In genomic region chr11:95695181-95695580, GRCh38 we compare ENCODE assay signal across 14 cellular contexts.
DNase-seq lines count a peak whose midpoint lies in the region; ATAC-seq lines count a peak whose summit lies in the region.
"Had no signal": no experiment of that assay in that cellular context is flagged by ENCODE, and none has a peak within 500 bp of the region (broad histone marks: within the 10 kb centered on the region; RNA-seq: fewer than 3 reads in every experiment).

No MANE protein-coding gene starts in this region.

- intact Hi-C loops in activated CD4-positive, alpha-beta T cell treated with anti-CD3 and anti-CD28 coated beads, Interleukin-2, amount 10 ng/mL, durations not matched to agents 24 days and 14 days (cut with micrococcal nuclease), result no loop called here
- intact Hi-C loops in activated naive CD4-positive, alpha-beta T cell treated with anti-CD3 and anti-CD28 coated beads for 36 hours (cut with micrococcal nuclease), result no loop called here

- H3K4me3 Mint-ChIP-seq in activated CD4-positive, alpha-beta T cell treated with anti-CD3 and anti-CD28 coated beads, Interleukin-2, amount 10 ng/mL, durations not matched to agents 24 days and 14 days, result no peak overlapping the region
- H3K4me3 Mint-ChIP-seq in activated naive CD4-positive, alpha-beta T cell treated with anti-CD3 and anti-CD28 coated beads, Interleukin-2, amount 10 ng/mL, durations not matched to agents 7 days and 5 days, result no peak overlapping the region
- H3K4me3 Mint-ChIP-seq in activated naive CD4-positive, alpha-beta T cell treated with anti-CD3 and anti-CD28 coated beads for 36 hours, result no peak overlapping the region
- H3K4me3 Mint-ChIP-seq in memory B cell, result no peak overlapping the region
- H3K4me3 Mint-ChIP-seq: B cell; CD4-positive, alpha-beta T cell; CD8-positive, alpha-beta memory T cell; HFFc6 had no signal

- peaks cover 29% of the 10 kb centered on the region for H3K36me3 Mint-ChIP-seq in activated CD4-positive, alpha-beta T cell treated with anti-CD3 and anti-CD28 coated beads, Interleukin-2, amount 10 ng/mL, durations not matched to agents 24 days and 14 days (ENCODE audit: low read depth)
- peaks cover 41% of the 10 kb centered on the region for H3K36me3 Mint-ChIP-seq in activated naive CD4-positive, alpha-beta T cell treated with anti-CD3 and anti-CD28 coated beads, Interleukin-2, amount 10 ng/mL, durations not matched to agents 7 days and 5 days
- H3K36me3 Mint-ChIP-seq in activated naive CD4-positive, alpha-beta T cell treated with anti-CD3 and anti-CD28 coated beads for 36 hours (ENCODE audit: low read depth), result peaks cover 4% of the 10 kb centered on the region
- peaks cover 1% of the 10 kb centered on the region for H3K36me3 Mint-ChIP-seq in memory B cell

- DNase-seq in activated CD4-positive, alpha-beta T cell treated with anti-CD3 and anti-CD28 coated beads, Interleukin-2, amount 10 ng/mL, durations not matched to agents 24 days and 14 days, result peak; percentile 73
- DNase-seq in activated CD4-positive, alpha-beta T cell treated with anti-CD3 and anti-CD28 coated beads for 1 hour, result no peak
- DNase-seq in activated naive CD4-positive, alpha-beta T cell treated with anti-CD3 and anti-CD28 coated beads, Interleukin-2, amount 10 ng/mL, durations not matched to agents 7 days and 5 days, result peak; percentile 34
- no peak for DNase-seq in activated naive CD4-positive, alpha-beta T cell treated with anti-CD3 and anti-CD28 coated beads for 36 hours
- DNase-seq in memory B cell (ENCODE audit: low spot score in 2 of 2) (no peak), dermis blood vessel endothelial cell (no peak), DMS53 (lab: John Stamatoyannopoulos, UW) (no peak)
- DNase-seq: CD4-positive, alpha-beta T cell; CD8-positive, alpha-beta memory T cell; DMS 273 treated with DMSO at 0.1 percent for 48 hours; DMS79 treated with DMSO at 0.1 percent for 48 hours; GOT3; HFFc6 had no signal

- H3K27me3 Mint-ChIP-seq in activated CD4-positive, alpha-beta T cell treated with anti-CD3 and anti-CD28 coated beads, Interleukin-2, amount 10 ng/mL, durations not matched to agents 24 days and 14 days, result no peaks in the 10 kb centered on the region
- no peaks in the 10 kb centered on the region for H3K27me3 Mint-ChIP-seq in activated naive CD4-positive, alpha-beta T cell treated with anti-CD3 and anti-CD28 coated beads, Interleukin-2, amount 10 ng/mL, durations not matched to agents 7 days and 5 days
- no peaks in the 10 kb centered on the region for H3K27me3 Mint-ChIP-seq in activated naive CD4-positive, alpha-beta T cell treated with anti-CD3 and anti-CD28 coated beads for 36 hours (ENCODE audit: low read depth)
- H3K27me3 Mint-ChIP-seq in memory B cell, result no peaks in the 10 kb centered on the region
- H3K27me3 Mint-ChIP-seq: B cell; CD4-positive, alpha-beta T cell; CD8-positive, alpha-beta memory T cell had no signal

- H3K4me1 Mint-ChIP-seq in activated CD4-positive, alpha-beta T cell treated with anti-CD3 and anti-CD28 coated beads, Interleukin-2, amount 10 ng/mL, durations not matched to agents 24 days and 14 days, result peaks cover 46% of the 10 kb centered on the region
- H3K4me1 Mint-ChIP-seq in activated naive CD4-positive, alpha-beta T cell treated with anti-CD3 and anti-CD28 coated beads, Interleukin-2, amount 10 ng/mL, durations not matched to agents 7 days and 5 days, result peaks cover 57% of the 10 kb centered on the region
- peaks cover 33% of the 10 kb centered on the region for H3K4me1 Mint-ChIP-seq in activated naive CD4-positive, alpha-beta T cell treated with anti-CD3 and anti-CD28 coated beads for 36 hours (ENCODE audit: low read depth)
- peaks cover 41% of the 10 kb centered on the region for H3K4me1 Mint-ChIP-seq in memory B cell

- CTCF ChIA-PET in activated naive CD4-positive, alpha-beta T cell treated with anti-CD3 and anti-CD28 coated beads, Interleukin-2, amount 10 ng/mL, durations not matched to agents 7 days and 5 days (lab: Charles Lee), result interaction anchor here (1.3 to 3.6 kb wide), 4 partner anchors 8 to 463 kb away, joined by 3 to 16 read pairs (median 8); partner anchors contain the start of gene SESN3
- CTCF ChIA-PET in activated naive CD4-positive, alpha-beta T cell treated with anti-CD3 and anti-CD28 coated beads for 36 hours (lab: Charles Lee), result interaction anchor here (1.0 to 2.4 kb wide), 4 partner anchors 10 to 543 kb away, joined by 3 to 7 read pairs (median 4); no protein-coding TSS in a partner anchor

- no peak overlapping the region for H3K27ac Mint-ChIP-seq in activated CD4-positive, alpha-beta T cell treated with anti-CD3 and anti-CD28 coated beads, Interleukin-2, amount 10 ng/mL, durations not matched to agents 24 days and 14 days
- H3K27ac Mint-ChIP-seq in activated naive CD4-positive, alpha-beta T cell treated with anti-CD3 and anti-CD28 coated beads, Interleukin-2, amount 10 ng/mL, durations not matched to agents 7 days and 5 days, result peak overlapping the region; percentile 35
- no peak overlapping the region for H3K27ac Mint-ChIP-seq in activated naive CD4-positive, alpha-beta T cell treated with anti-CD3 and anti-CD28 coated beads for 36 hours
- peak overlapping the region; percentile 56 for H3K27ac Mint-ChIP-seq in memory B cell
- H3K27ac Mint-ChIP-seq: CD4-positive, alpha-beta T cell; CD8-positive, alpha-beta memory T cell; HFFc6 had no signal

- no peak for ATAC-seq in memory B cell (ENCODE audit: low read depth)

- H3K9me3 Mint-ChIP-seq in activated CD4-positive, alpha-beta T cell treated with anti-CD3 and anti-CD28 coated beads, Interleukin-2, amount 10 ng/mL, durations not matched to agents 24 days and 14 days, result peaks cover 7% of the 10 kb centered on the region
- peaks cover 17% of the 10 kb centered on the region for H3K9me3 Mint-ChIP-seq in activated naive CD4-positive, alpha-beta T cell treated with anti-CD3 and anti-CD28 coated beads, Interleukin-2, amount 10 ng/mL, durations not matched to agents 7 days and 5 days
- H3K9me3 Mint-ChIP-seq in activated naive CD4-positive, alpha-beta T cell treated with anti-CD3 and anti-CD28 coated beads for 36 hours, result no peaks in the 10 kb centered on the region
- peaks cover 1% of the 10 kb centered on the region for H3K9me3 Mint-ChIP-seq in memory B cell
- H3K9me3 Mint-ChIP-seq: HFFc6 had no signal

Comparison
In these comparisons a context has a peak if more than half of its experiments do, and no peak if none do; other contexts are left out.
1. DNase-seq: peak in activated CD4-positive, alpha-beta T cell treated with anti-CD3 and anti-CD28 coated beads, Interleukin-2, amount 10 ng/mL, durations not matched to agents 24 days and 14 days (single experiment) and activated naive CD4-positive, alpha-beta T cell treated with anti-CD3 and anti-CD28 coated beads, Interleukin-2, amount 10 ng/mL, durations not matched to agents 7 days and 5 days (single experiment); none in activated CD4-positive, alpha-beta T cell treated with anti-CD3 and anti-CD28 coated beads for 1 hour (single experiment), activated naive CD4-positive, alpha-beta T cell treated with anti-CD3 and anti-CD28 coated beads for 36 hours (single experiment), memory B cell (0 of 2), dermis blood vessel endothelial cell (single experiment) and DMS53 (single experiment).
2. H3K27ac Mint-ChIP-seq: peak in activated naive CD4-positive, alpha-beta T cell treated with anti-CD3 and anti-CD28 coated beads, Interleukin-2, amount 10 ng/mL, durations not matched to agents 7 days and 5 days (single experiment) and memory B cell (single experiment); none in activated CD4-positive, alpha-beta T cell treated with anti-CD3 and anti-CD28 coated beads, Interleukin-2, amount 10 ng/mL, durations not matched to agents 24 days and 14 days (single experiment) and activated naive CD4-positive, alpha-beta T cell treated with anti-CD3 and anti-CD28 coated beads for 36 hours (single experiment).